1 cellular context compared by ENCODE assay signal in genomic region chr18:62790836-62791772, GRCh38.
TF ChIP-seq lines count a peak whose summit lies in the region.

No MANE protein-coding gene starts in this region.

TF ChIP-seq in HepG2, 621 proteins besides CTCF, POLR2A, EP300 and RAD21 (continued from another document):
- TF ChIP-seq ZNF646 (CRISPR knock-in tag; IDR thresholded peaks at IDR 0.05), result no peak
- no peak for TF ChIP-seq ISL2 (CRISPR knock-in tag; IDR thresholded peaks at IDR 0.05)
- TF ChIP-seq KDM6A (CRISPR knock-in tag; IDR thresholded peaks at IDR 0.05; ENCODE audit: low read depth), result no peak
- TF ChIP-seq ZBTB21 (CRISPR knock-in tag; IDR thresholded peaks at IDR 0.05), result no peak
- no peak for TF ChIP-seq THAP8 (CRISPR knock-in tag; IDR thresholded peaks at IDR 0.05; ENCODE audit: borderline replicate concordance)
TF ChIP-seq in HepG2: peak in this region for 0.
